18 cellular contexts compared by ENCODE assay signal in genomic region chr22:38739300-38740055, GRCh38. TPM values are rescaled to one million over a fixed set of nuclear protein-coding genes. Genes with fewer than 3 reads are reported as not detected.
DNase-seq lines count a peak whose midpoint lies in the region; ATAC-seq and TF ChIP-seq lines count a peak whose summit lies in the region.
"Had no signal": no experiment of that assay in that cellular context is flagged by ENCODE, and none has a peak within 500 bp of the region (broad histone marks: within the 10 kb centered on the region; RNA-seq: fewer than 3 reads in every experiment).

No MANE protein-coding gene starts in this region.

- H3K36me3 Mint-ChIP-seq in CD4-positive, alpha-beta T cell (ENCODE audit: low read depth): peaks cover 100% of the 10 kb centered on the region

- H3K4me1 Mint-ChIP-seq in CD4-positive, alpha-beta T cell (ENCODE audit: low read depth): peaks cover 53% of the 10 kb centered on the region

- dilution Hi-C loops in mammary epithelial cell (cut with HindIII; ENCODE audit: low sequenced_read_pairs): no loop called here

- intact Hi-C loops in CD4-positive, alpha-beta T cell (cut with DNase I, micrococcal nuclease): no loop called here
- intact Hi-C loops in mammary epithelial cell (cut with micrococcal nuclease) (no loop called here), vagina (cut with DNase I) (no loop called here)

- POLR2A ChIA-PET in CD4-positive, alpha-beta T cell (lab: Charles Lee): interaction anchor here (2.7 to 25.2 kb wide), 3 partner anchors 6 to 33 kb away, joined by 14 to 752 read pairs (median 752); partner anchors contain the start of genes GTPBP1 and SUN2

- H3K27me3 ChIP-seq in CD4-positive, alpha-beta T cell (ENCODE audit: control insufficient read depth, insufficient read depth, low read length): no peaks in the 10 kb centered on the region
- H3K27me3 ChIP-seq in neutrophil (no peaks in the 10 kb centered on the region), mammary epithelial cell (ENCODE audit: insufficient read depth, low read length) (no peaks in the 10 kb centered on the region), vagina (no peaks in the 10 kb centered on the region)
- H3K27me3 ChIP-seq: body of pancreas, left lung, suprapubic skin had no signal

- no peaks in the 10 kb centered on the region for H3K9me3 ChIP-seq in CD4-positive, alpha-beta T cell (ENCODE audit: control insufficient read depth, low read length)
- H3K9me3 ChIP-seq in neutrophil: no peaks in the 10 kb centered on the region
- no peaks in the 10 kb centered on the region for H3K9me3 ChIP-seq in mammary epithelial cell (replicated peaks; ENCODE audit: insufficient read depth, low read length)
- H3K9me3 ChIP-seq in vagina: no peaks in the 10 kb centered on the region
- H3K9me3 ChIP-seq: body of pancreas, left lung, suprapubic skin had no signal

- TF ChIP-seq POLR2A in vagina (IDR thresholded peaks at IDR 0.05): no peak

- H3K4me1 ChIP-seq in neutrophil (ENCODE audit: control insufficient read depth in 1 of 2, insufficient read depth in 1 of 2, low read depth in 1 of 2, low read length in 1 of 2) (no peaks in the 10 kb centered on the region), mammary epithelial cell (ENCODE audit: insufficient read depth, low read length) (peaks cover 13% of the 10 kb centered on the region), vagina (no peaks in the 10 kb centered on the region)

- H3K36me3 ChIP-seq in neutrophil (peaks cover 100% of the 10 kb centered on the region), mammary epithelial cell (ENCODE audit: insufficient read depth, low read length) (peaks cover 30% of the 10 kb centered on the region), vagina (peaks cover 4 to 88% of the 10 kb centered on the region in 2 donors)

- no peaks in the 10 kb centered on the region for H3K9me3 Mint-ChIP-seq in CD4-positive, alpha-beta T cell
- H3K9me3 Mint-ChIP-seq: activated T-helper 2 cell treated with anti-CD3 and anti-CD28 coated beads, Interferon-gamma antibody, Interleukin-2, Interleukin-4, amounts not matched to agents 10 μg/mL and 5 μg/mL and 100 μg/mL, durations not matched to agents 14 hours and 24 hours and 36 hours had no signal

- no TSS peak for BruUV-seq in mammary epithelial cell (replicated peaks; lab: Mats Ljungman, UMichigan)

- H4K20me1 ChIP-seq in mammary epithelial cell (ENCODE audit: insufficient read depth, low read length): no peaks in the 10 kb centered on the region

- no peak overlapping the region for H3K9ac ChIP-seq in mammary epithelial cell (ENCODE audit: insufficient read depth, low read length)
- H3K9ac ChIP-seq: GM23248 had no signal

- peak overlapping the region; percentile 69 for H3K27ac Mint-ChIP-seq in CD4-positive, alpha-beta T cell
- H3K27ac Mint-ChIP-seq: activated T-helper 2 cell treated with anti-CD3 and anti-CD28 coated beads, Interferon-gamma antibody, Interleukin-2, Interleukin-4, amounts not matched to agents 10 μg/mL and 5 μg/mL and 100 μg/mL, durations not matched to agents 14 hours and 24 hours and 36 hours had no signal

- H3K79me2 ChIP-seq in mammary epithelial cell (ENCODE audit: insufficient read depth, low read length): no peaks in the 10 kb centered on the region

- CTCF ChIA-PET in CD4-positive, alpha-beta T cell (lab: Charles Lee): no interaction called here
- CTCF ChIA-PET in mammary epithelial cell (lab: Charles Lee; ENCODE audit: low non-redundant PET): no interaction called here

- no peak for ATAC-seq in CD4-positive, alpha-beta T cell (ENCODE audit: poor library complexity)
- ATAC-seq: body of pancreas, left lung had no signal

- no peak overlapping the region for H3K4me2 ChIP-seq in mammary epithelial cell (ENCODE audit: insufficient read depth, low read depth, low read length)

- TF ChIP-seq CTCF in CD4-positive, alpha-beta T cell (IDR thresholded peaks at IDR 0.05): no peak
- no peak for TF ChIP-seq CTCF in GM13976 (IDR thresholded peaks at IDR 0.05; ENCODE audit: borderline replicate concordance, control extremely low read depth, extremely low read depth, insufficient read depth, missing control alignments)
- no peak for TF ChIP-seq CTCF in neutrophil (IDR thresholded peaks at IDR 0.05)
- no peak for TF ChIP-seq CTCF in mammary epithelial cell (conservative IDR thresholded peaks at IDR 0.05 in 1 of 2, IDR thresholded peaks at IDR 0.05 in 1 of 2; ENCODE audit: extremely low read depth in 1 of 2, insufficient read depth in 1 of 2, low read depth in 1 of 2, low read length in 2 of 2)
- TF ChIP-seq CTCF in vagina (IDR thresholded peaks at IDR 0.05): no peak

- H3K4me3 ChIP-seq in neutrophil (ENCODE audit: low read depth in 1 of 2, low read length in 1 of 2) (no peak overlapping the region), mammary epithelial cell (replicated peaks in 1 of 3; ENCODE audit: insufficient read depth in 1 of 3, low read depth in 2 of 3, low read length in 3 of 3) (no peak overlapping the region), vagina (no peak overlapping the region)
- H3K4me3 ChIP-seq: body of pancreas, GM23248, left lung, suprapubic skin had no signal

- no peaks in the 10 kb centered on the region for H3K27me3 Mint-ChIP-seq in CD4-positive, alpha-beta T cell

- DNase-seq in CD4-positive, alpha-beta T cell: no peak
- DNase-seq in GM13976 (ENCODE audit: low spot score) (peak; percentile 30), caudate nucleus (lab: John Stamatoyannopoulos, UW) (peak in 4 of 61 donors; percentile 24 to 39 (median 36)), MV-4-11 (lab: John Stamatoyannopoulos, UW) (no peak), mammary epithelial cell (no peak), vagina (ENCODE audit: extremely low spot score in 2 of 2) (no peak)
- DNase-seq: activated CD4-positive, alpha-beta T cell treated with anti-CD3 and anti-CD28 coated beads for 48 hours; body of pancreas; DMS79 treated with DMSO at 0.1 percent for 48 hours; effector CD8-positive, alpha-beta T cell; GM23248; NCI-H1436; NCI-H446; T1000 had no signal

- in situ Hi-C loops in GM13976 (cut with MboI; ENCODE audit: low sequenced_read_pairs, unreplicated experiment) (no loop called here), mammary epithelial cell (cut with MboI; ENCODE audit: low sequenced_read_pairs in 2 of 2) (no loop called here)

- no peak overlapping the region for H3K4me3 Mint-ChIP-seq in CD4-positive, alpha-beta T cell

- H2AFZ ChIP-seq in mammary epithelial cell (ENCODE audit: low read depth, low read length): no peak overlapping the region
- H2AFZ ChIP-seq: GM23248 had no signal

- 95% methylated on average over 17 of the region's 20 CpGs for WGBS in mammary epithelial cell (ENCODE audit: low coverage, missing lambda C conversion rate)

- no peak overlapping the region for H3K27ac ChIP-seq in CD4-positive, alpha-beta T cell (ENCODE audit: low read depth, low read length)
- peak overlapping the region; percentile 99 for H3K27ac ChIP-seq in caudate nucleus (ENCODE audit: low read depth, low read length)
- H3K27ac ChIP-seq in neutrophil: peak overlapping the region; percentile 79
- H3K27ac ChIP-seq in mammary epithelial cell (ENCODE audit: insufficient read depth, low read depth, low read length): no peak overlapping the region
- no peak overlapping the region for H3K27ac ChIP-seq in vagina
- H3K27ac ChIP-seq: body of pancreas, GM23248, left lung, suprapubic skin had no signal

RNA-seq across cellular contexts. Expression of gene SUN2, which starts 16.3 kb away (rescaled TPM):
- 100 to 1,000 TPM; 440 to 453 TPM for total RNA-seq in CD4-positive, alpha-beta T cell
- 100 to 1,000 TPM in 1 of 2 donors, 10 to 100 TPM in 1; 70.3 to 106 TPM for total RNA-seq in mammary epithelial cell
- polyA plus RNA-seq in mammary epithelial cell: 39.1 TPM
- polyA minus RNA-seq in mammary epithelial cell: 142 TPM
- 258 TPM for total RNA-seq in vagina

RNA-seq across cellular contexts. Expression of gene GTPBP1, which starts 33.7 kb away (rescaled TPM):
- 100 to 1,000 TPM; 263 to 272 TPM for total RNA-seq in CD4-positive, alpha-beta T cell
- 10 to 100 TPM; 23.0 to 47.4 TPM for total RNA-seq in mammary epithelial cell
- polyA plus RNA-seq in mammary epithelial cell: 20.1 TPM
- polyA minus RNA-seq in mammary epithelial cell: 33.3 TPM
- total RNA-seq in vagina: 69.5 TPM

RNA-seq across cellular contexts. Expression of gene JOSD1, which starts 38.7 kb away (rescaled TPM):
- 100 to 1,000 TPM; 303 to 307 TPM for total RNA-seq in CD4-positive, alpha-beta T cell
- 10 to 100 TPM; 51.5 to 64.5 TPM for total RNA-seq in mammary epithelial cell
- polyA plus RNA-seq in mammary epithelial cell: 42.8 TPM
- polyA minus RNA-seq in mammary epithelial cell: 68.6 TPM
- total RNA-seq in vagina: 106 TPM

RNA-seq across cellular contexts. Expression of gene DNAL4, which starts 54.5 kb away (rescaled TPM):
- total RNA-seq in CD4-positive, alpha-beta T cell: 1 to 10 TPM; 1.9 to 2.7 TPM
- 10 to 100 TPM; 12.6 to 13.5 TPM for total RNA-seq in mammary epithelial cell
- 11.4 TPM for polyA plus RNA-seq in mammary epithelial cell
- polyA minus RNA-seq in mammary epithelial cell: 3.4 TPM
- 14.7 TPM for total RNA-seq in vagina

RNA-seq across cellular contexts. Expression of gene TOMM22, which starts 57.7 kb away (rescaled TPM):
- 10 to 100 TPM; 53.7 to 54.8 TPM for total RNA-seq in CD4-positive, alpha-beta T cell
- total RNA-seq in mammary epithelial cell (10 to 100 TPM; 56.5 to 76.7 TPM), vagina (21.1 TPM)
- polyA plus RNA-seq in mammary epithelial cell: 52.0 TPM
- 20.8 TPM for polyA minus RNA-seq in mammary epithelial cell

Comparison
In these comparisons a context has a peak if more than half of its experiments do, and no peak if none do; other contexts are left out.
1. H3K27ac ChIP-seq: peak in caudate nucleus (single experiment) and neutrophil (single experiment); none in CD4-positive, alpha-beta T cell (single experiment), mammary epithelial cell (single experiment) and vagina (single experiment).